10 cellular contexts compared by ENCODE assay signal in genomic region chr16:79316004-79316458, GRCh38.
DNase-seq lines count a peak whose midpoint lies in the region; ATAC-seq, FAIRE-seq and TF ChIP-seq lines count a peak whose summit lies in the region.
"Had no signal": no experiment of that assay in that cellular context is flagged by ENCODE, and none has a peak within 500 bp of the region (broad histone marks: within the 10 kb centered on the region; RNA-seq: fewer than 3 reads in every experiment).

No MANE protein-coding gene starts in this region.

- H3K27me3 Mint-ChIP-seq in CD4-positive, CD25-positive, alpha-beta regulatory T cell = peaks cover 9% of the 10 kb centered on the region

- WGBS in GM12878 (ENCODE audit: insufficient coverage, insufficient replicate concordance, low lambda C conversion rate, missing lambda C conversion rate) = 2% methylated on average over 8 of the region's 8 CpGs

- no peak for TF ChIP-seq POLR2A in GM12878 (IDR thresholded peaks at IDR 0.05; ENCODE audit: low read depth, low read length)

- H3K4me1 Mint-ChIP-seq in CD4-positive, CD25-positive, alpha-beta regulatory T cell = peaks cover 7 to 16% (median 13%) of the 10 kb centered on the region in 4 donors

- SMC1A ChIA-PET in GM12878 (lab: Charles Lee; ENCODE audit: uncharacterized antibody, unreplicated experiment) = no interaction called here

- peaks cover 5% of the 10 kb centered on the region for H3K4me1 ChIP-seq in CD4-positive, CD25-positive, alpha-beta regulatory T cell (ENCODE audit: control insufficient read depth, insufficient read depth, low read length, poor library complexity, severe bottlenecking)
- H3K4me1 ChIP-seq in GM12878 (ENCODE audit: control insufficient read depth, insufficient read depth, low read length) = peaks cover 5% of the 10 kb centered on the region

- no peaks in the 10 kb centered on the region for H3K36me3 Mint-ChIP-seq in CD4-positive, CD25-positive, alpha-beta regulatory T cell
- H3K36me3 Mint-ChIP-seq: brain had no signal

- POLR2A ChIA-PET in GM12878 (lab: Charles Lee) = no interaction called here

- RAD21 ChIA-PET in GM12878 (lab: Charles Lee; ENCODE audit: unreplicated experiment) = interaction anchor here (0.8 to 1.4 kb wide), 2 partner anchors 29 to 140 kb away, joined by 4 to 6 read pairs; no protein-coding TSS in a partner anchor

- H3K79me2 ChIP-seq in GM12878 (ENCODE audit: control insufficient read depth, insufficient read depth, low read length) = no peaks in the 10 kb centered on the region

- H3K9ac ChIP-seq in GM12878 (ENCODE audit: control insufficient read depth, insufficient read depth, low read length) = no peak overlapping the region

- no peak overlapping the region for H3K4me2 ChIP-seq in GM12878 (ENCODE audit: control insufficient read depth, insufficient read depth)
- H3K4me2 ChIP-seq: PC-9 had no signal

- TF ChIP-seq RAD21 in GM12878 (IDR thresholded peaks at IDR 0.05; ENCODE audit: insufficient read depth, low read depth, low read length) = no peak

- H3K9me3 Mint-ChIP-seq in CD4-positive, CD25-positive, alpha-beta regulatory T cell = peaks cover 0 to 2% (median 0%) of the 10 kb centered on the region in 7 donors

- peak overlapping the region in 2 of 4 donors; percentile 6 to 10 for H3K4me3 Mint-ChIP-seq in CD4-positive, CD25-positive, alpha-beta regulatory T cell

- no peak for TF ChIP-seq CTCF in GM12878 (IDR thresholded peaks at IDR 0.05 in 2 of 3, conservative IDR thresholded peaks at IDR 0.05 in 1 of 3; ENCODE audit: control insufficient read depth in 2 of 3, extremely low read depth in 1 of 3, insufficient read depth in 1 of 3, low read depth in 3 of 3, low read length in 3 of 3)
- TF ChIP-seq CTCF in GM13977 (IDR thresholded peaks at IDR 0.05; ENCODE audit: extremely low read depth, insufficient read depth, missing control alignments) = no peak

- H4K20me1 ChIP-seq in GM12878 (ENCODE audit: control insufficient read depth, insufficient read depth) = no peaks in the 10 kb centered on the region

- intact Hi-C loops in GM12878 (cut with micrococcal nuclease; ENCODE audit: unreplicated experiment) = no loop called here
- intact Hi-C loops in cardiac septum (cut with DNase I) = no loop called here

- in situ Hi-C loops in GM12878 (cut with MboI) = no loop called here
- in situ Hi-C loops in GM13977 (cut with MboI; ENCODE audit: low pct_unique_long_range_greater_than_20kb, low sequenced_read_pairs, unreplicated experiment) = no loop called here

- H3K27ac ChIP-seq in CD4-positive, CD25-positive, alpha-beta regulatory T cell (ENCODE audit: insufficient read depth, low read length, poor library complexity, severe bottlenecking) = no peak overlapping the region
- H3K27ac ChIP-seq in GM12878 (ENCODE audit: control insufficient read depth, insufficient read depth) = no peak overlapping the region
- H3K27ac ChIP-seq: PC-9 had no signal

- H3K27ac Mint-ChIP-seq in CD4-positive, CD25-positive, alpha-beta regulatory T cell = peak overlapping the region in 1 of 3 donors; percentile 38
- H3K27ac Mint-ChIP-seq: brain had no signal

- peak overlapping the region; percentile 8 for H3K4me3 ChIP-seq in CD4-positive, CD25-positive, alpha-beta regulatory T cell (ENCODE audit: low read depth, low read length)
- no peak overlapping the region for H3K4me3 ChIP-seq in GM12878
- H3K4me3 ChIP-seq: PC-9 had no signal

- no peaks in the 10 kb centered on the region for H3K36me3 ChIP-seq in CD4-positive, CD25-positive, alpha-beta regulatory T cell (ENCODE audit: control insufficient read depth, insufficient read depth, low read length)
- no peaks in the 10 kb centered on the region for H3K36me3 ChIP-seq in GM12878 (ENCODE audit: control insufficient read depth in 2 of 2, insufficient read depth in 2 of 2, low read length in 1 of 2)

- peak in 1 of 2 donors; percentile 22 for ATAC-seq in CD4-positive, CD25-positive, alpha-beta regulatory T cell (ENCODE audit: low read depth in 2 of 2)
- ATAC-seq in GM21390 (IDR thresholded peaks at IDR 0.05; ENCODE audit: unreplicated experiment) = peak; percentile 91
- ATAC-seq in HG03521 (IDR thresholded peaks at IDR 0.05; ENCODE audit: unreplicated experiment) = peak; percentile 90
- peak; percentile 71 for ATAC-seq in GM12878

- no peaks in the 10 kb centered on the region for H3K9me3 ChIP-seq in CD4-positive, CD25-positive, alpha-beta regulatory T cell (ENCODE audit: control insufficient read depth in 2 of 2, low read length in 2 of 2)
- H3K9me3 ChIP-seq in GM12878 (replicated peaks; ENCODE audit: control insufficient read depth, insufficient read depth, low read length) = no peaks in the 10 kb centered on the region; the same call in 2 of the 3 replicates

- CTCF ChIA-PET in GM12878 (lab: Yijun Ruan, JAX) = interaction anchor here (1.0 kb wide), 1 partner anchor 11 kb away, joined by 3 read pairs; no protein-coding TSS in a partner anchor

- FAIRE-seq in GM12878 (lab: Jason Lieb, UNC) = no peak

- no peaks in the 10 kb centered on the region for H3K27me3 ChIP-seq in CD4-positive, CD25-positive, alpha-beta regulatory T cell (ENCODE audit: control insufficient read depth, insufficient read depth, low read length)
- no peaks in the 10 kb centered on the region for H3K27me3 ChIP-seq in GM12878 (replicated peaks in 1 of 2; ENCODE audit: control insufficient read depth in 2 of 2, insufficient read depth in 2 of 2, low read length in 1 of 2)

- no peak overlapping the region for H2AFZ ChIP-seq in GM12878 (ENCODE audit: control insufficient read depth, low read depth, low read length)
- H2AFZ ChIP-seq: PC-9 had no signal

- peak in 1 of 3 donors; percentile 32 for DNase-seq in CD4-positive, CD25-positive, alpha-beta regulatory T cell
- DNase-seq in GM12878 (ENCODE audit: low read depth, low spot score) (peak; percentile 53), cardiac septum (ENCODE audit: low spot score) (no peak), SKM-1 (lab: John Stamatoyannopoulos, UW; ENCODE audit: unreplicated experiment) (no peak), NOMO-1 (lab: John Stamatoyannopoulos, UW; ENCODE audit: unreplicated experiment in 2 of 2) (no peak), GM13977 (ENCODE audit: low spot score) (no peak)
- DNase-seq: PC-9 had no signal

- no TSS peak for BruUV-seq in GM12878 (replicated peaks; lab: Mats Ljungman, UMichigan)

- TF ChIP-seq EP300 in GM12878 (IDR thresholded peaks at IDR 0.05; ENCODE audit: borderline replicate concordance in 1 of 2, control insufficient read depth in 1 of 2, low read depth in 2 of 2, low read length in 2 of 2) = no peak

TF ChIP-seq in GM12878, 131 proteins besides CTCF, POLR2A, EP300 and RAD21:
- TF ChIP-seq IKZF2 (IDR thresholded peaks at IDR 0.05) (0 out of 4 replicates have a peak, but pooled peaks have one; percentile 10 to 14), EGR1 (IDR thresholded peaks at IDR 0.05; ENCODE audit: borderline replicate concordance in 1 of 2, low read depth in 2 of 2, low read length in 2 of 2) (no peak), POU2F2 (IDR thresholded peaks at IDR 0.05; ENCODE audit: borderline replicate concordance, low read depth, low read length) (peak; percentile 93; the same call in 2 of the 3 replicates), MEF2A (IDR thresholded peaks at IDR 0.05; ENCODE audit: insufficient read depth, low read depth, low read length) (0 out of 2 replicates have a peak, but pooled peaks have one; percentile 11), SRF (IDR thresholded peaks at IDR 0.05; ENCODE audit: low read depth in 2 of 2, low read length in 2 of 2) (peak in 1 of 2 experiments; percentile 59; a peak in 1 of 4 replicates), RUNX3 (IDR thresholded peaks at IDR 0.05; ENCODE audit: low read length) (peak; percentile 62), STAT3 (IDR thresholded peaks at IDR 0.05; ENCODE audit: low read depth, low read length) (peak; percentile 36; the same call in 1 of the 2 replicates), MEF2B (IDR thresholded peaks at IDR 0.05; ENCODE audit: partially characterized antibody, poor library complexity, severe bottlenecking) (peak; percentile 25), BHLHE40 (IDR thresholded peaks at IDR 0.05; ENCODE audit: borderline replicate concordance in 1 of 2, low read depth in 2 of 2, low read length in 1 of 2) (peak; percentile 79 to 92), NR2F1 (conservative IDR thresholded peaks at IDR 0.05) (no peak), BCL11A (IDR thresholded peaks at IDR 0.05; ENCODE audit: low read depth, low read length) (peak; percentile 18; the same call in 1 of the 2 replicates), PAX5 (IDR thresholded peaks at IDR 0.05; ENCODE audit: borderline replicate concordance, low read depth, low read length) (0 out of 2 replicates have a peak, but pooled peaks have one; percentile 22)
- TF ChIP-seq, protein P1, sequence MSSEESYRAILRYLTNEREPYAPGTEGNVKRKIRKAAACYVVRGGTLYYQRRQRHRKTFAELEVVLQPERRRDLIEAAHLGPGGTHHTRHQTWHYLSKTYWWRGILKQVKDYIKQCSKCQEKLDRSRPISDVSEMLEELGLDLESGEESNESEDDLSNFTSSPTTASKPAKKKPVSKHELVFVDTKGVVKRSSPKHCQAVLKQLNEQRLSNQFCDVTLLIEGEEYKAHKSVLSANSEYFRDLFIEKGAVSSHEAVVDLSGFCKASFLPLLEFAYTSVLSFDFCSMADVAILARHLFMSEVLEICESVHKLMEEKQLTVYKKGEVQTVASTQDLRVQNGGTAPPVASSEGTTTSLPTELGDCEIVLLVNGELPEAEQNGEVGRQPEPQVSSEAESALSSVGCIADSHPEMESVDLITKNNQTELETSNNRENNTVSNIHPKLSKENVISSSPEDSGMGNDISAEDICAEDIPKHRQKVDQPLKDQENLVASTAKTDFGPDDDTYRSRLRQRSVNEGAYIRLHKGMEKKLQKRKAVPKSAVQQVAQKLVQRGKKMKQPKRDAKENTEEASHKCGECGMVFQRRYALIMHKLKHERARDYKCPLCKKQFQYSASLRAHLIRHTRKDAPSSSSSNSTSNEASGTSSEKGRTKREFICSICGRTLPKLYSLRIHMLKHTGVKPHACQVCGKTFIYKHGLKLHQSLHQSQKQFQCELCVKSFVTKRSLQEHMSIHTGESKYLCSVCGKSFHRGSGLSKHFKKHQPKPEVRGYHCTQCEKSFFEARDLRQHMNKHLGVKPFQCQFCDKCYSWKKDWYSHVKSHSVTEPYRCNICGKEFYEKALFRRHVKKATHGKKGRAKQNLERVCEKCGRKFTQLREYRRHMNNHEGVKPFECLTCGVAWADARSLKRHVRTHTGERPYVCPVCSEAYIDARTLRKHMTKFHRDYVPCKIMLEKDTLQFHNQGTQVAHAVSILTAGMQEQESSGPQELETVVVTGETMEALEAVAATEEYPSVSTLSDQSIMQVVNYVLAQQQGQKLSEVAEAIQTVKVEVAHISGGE (CRISPR knock-in tag; IDR thresholded peaks at IDR 0.05) = no peak
